ENCODE assay signal across 11 cellular contexts in genomic region chr11:94938399-94939055, GRCh38. TPM values are rescaled to one million over a fixed set of nuclear protein-coding genes. Genes with fewer than 3 reads are reported as not detected.
DNase-seq lines count a peak whose midpoint lies in the region; ATAC-seq and TF ChIP-seq lines count a peak whose summit lies in the region.
"Had no signal": no experiment of that assay in that cellular context is flagged by ENCODE, and none has a peak within 500 bp of the region (broad histone marks: within the 10 kb centered on the region; RNA-seq: fewer than 3 reads in every experiment).

No MANE protein-coding gene starts in this region.

- ATAC-seq in HG03097 (IDR thresholded peaks at IDR 0.05; ENCODE audit: low FRiP score, unreplicated experiment) (no peak), mucosa of descending colon (no peak)

- H3K36me3 ChIP-seq in mucosa of descending colon (ENCODE audit: low read depth): no peaks in the 10 kb centered on the region
- H3K36me3 ChIP-seq: colonic mucosa had no signal

- DNase-seq in DMS79 treated with DMSO at 0.1 percent for 48 hours (lab: John Stamatoyannopoulos, UW) (peak; percentile 81), NCI-H774 (lab: John Stamatoyannopoulos, UW) (peak; percentile 46), fibroblast of the aortic adventitia (ENCODE audit: low read depth) (peak; percentile 95), renal cortical epithelial cell (ENCODE audit: low read depth) (peak; percentile 31), glutamatergic neuron (no peak), NCI-H1417 treated with DMSO at 0.1 percent for 48 hours (lab: John Stamatoyannopoulos, UW) (no peak), mucosa of descending colon (no peak)
- DNase-seq: activated CD4-positive, alpha-beta T cell treated with anti-CD3 and anti-CD28 coated beads, Interleukin-2, amount 50 U/mL, for 1 hour; colonic mucosa; stimulated activated CD4-positive, alpha-beta T cell treated with anti-CD3 and anti-CD28 coated beads, Interleukin-2, amount 100 ng/mL, for 24 hours had no signal

- peaks cover 6% of the 10 kb centered on the region for H3K27me3 Mint-ChIP-seq in glutamatergic neuron (ENCODE audit: unreplicated experiment)

- no peak overlapping the region for H3K4me3 Mint-ChIP-seq in glutamatergic neuron (ENCODE audit: unreplicated experiment)

- intact Hi-C loops in mucosa of descending colon (cut with DNase I, micrococcal nuclease): no loop called here

- H3K36me3 Mint-ChIP-seq in glutamatergic neuron (ENCODE audit: unreplicated experiment): no peaks in the 10 kb centered on the region

- peaks cover 5% of the 10 kb centered on the region for H3K9me3 Mint-ChIP-seq in glutamatergic neuron (ENCODE audit: unreplicated experiment)

- no peak for TF ChIP-seq CTCF in fibroblast of the aortic adventitia (IDR thresholded peaks at IDR 0.05; ENCODE audit: insufficient read depth, low read length)
- no peak for TF ChIP-seq CTCF in glutamatergic neuron (IDR thresholded peaks at IDR 0.05; ENCODE audit: partially characterized antibody, unreplicated experiment)
- no peak for TF ChIP-seq CTCF in mucosa of descending colon (IDR thresholded peaks at IDR 0.05)

- H3K4me1 Mint-ChIP-seq in glutamatergic neuron (ENCODE audit: low read depth, unreplicated experiment): peaks cover 39% of the 10 kb centered on the region

- no peaks in the 10 kb centered on the region for H3K4me1 ChIP-seq in mucosa of descending colon (ENCODE audit: low read depth)
- H3K4me1 ChIP-seq: colonic mucosa had no signal

- H3K9me3 ChIP-seq in mucosa of descending colon: no peaks in the 10 kb centered on the region
- H3K9me3 ChIP-seq: colonic mucosa had no signal

- H3K27ac Mint-ChIP-seq in glutamatergic neuron (ENCODE audit: unreplicated experiment): no peak overlapping the region

- H3K4me3 ChIP-seq in fibroblast of the aortic adventitia (ENCODE audit: low read depth, low read length) (no peak overlapping the region), mucosa of descending colon (no peak overlapping the region)
- H3K4me3 ChIP-seq: colonic mucosa had no signal

RNA-seq across cellular contexts. Expression of gene CWC15, which starts 34.8 kb away (rescaled TPM):
- total RNA-seq in fibroblast of the aortic adventitia (ENCODE audit: low replicate concordance) (48.4 and 61.7 TPM in 2 replicates), renal cortical epithelial cell (51.3 and 57.1 TPM in 2 replicates), glutamatergic neuron (ENCODE audit: unreplicated experiment) (65.1 TPM), mucosa of descending colon (10 to 100 TPM; 41.4 to 47.7 (median 45.3) TPM)

RNA-seq across cellular contexts. Expression of gene KDM4D, which starts 35.0 kb away (rescaled TPM):
- total RNA-seq in fibroblast of the aortic adventitia (ENCODE audit: low replicate concordance) (0.08 and 1.1 TPM in 2 replicates), renal cortical epithelial cell (0.94 and 1.6 TPM in 2 replicates), glutamatergic neuron (ENCODE audit: unreplicated experiment) (1.3 TPM), mucosa of descending colon (under 1 TPM; 0.17 to 0.46 (median 0.32) TPM)

Comparison
In these comparisons a context has a peak if more than half of its experiments do, and no peak if none do; other contexts are left out.
1. DNase-seq: peak in DMS79 treated with DMSO at 0.1 percent for 48 hours (single experiment), NCI-H774 (single experiment), fibroblast of the aortic adventitia (single experiment) and renal cortical epithelial cell (single experiment); none in glutamatergic neuron (single experiment), NCI-H1417 treated with DMSO at 0.1 percent for 48 hours (single experiment) and mucosa of descending colon (0 of 3).